ENCODE assay signal across 8 cellular contexts in the genomic region with DNA sequence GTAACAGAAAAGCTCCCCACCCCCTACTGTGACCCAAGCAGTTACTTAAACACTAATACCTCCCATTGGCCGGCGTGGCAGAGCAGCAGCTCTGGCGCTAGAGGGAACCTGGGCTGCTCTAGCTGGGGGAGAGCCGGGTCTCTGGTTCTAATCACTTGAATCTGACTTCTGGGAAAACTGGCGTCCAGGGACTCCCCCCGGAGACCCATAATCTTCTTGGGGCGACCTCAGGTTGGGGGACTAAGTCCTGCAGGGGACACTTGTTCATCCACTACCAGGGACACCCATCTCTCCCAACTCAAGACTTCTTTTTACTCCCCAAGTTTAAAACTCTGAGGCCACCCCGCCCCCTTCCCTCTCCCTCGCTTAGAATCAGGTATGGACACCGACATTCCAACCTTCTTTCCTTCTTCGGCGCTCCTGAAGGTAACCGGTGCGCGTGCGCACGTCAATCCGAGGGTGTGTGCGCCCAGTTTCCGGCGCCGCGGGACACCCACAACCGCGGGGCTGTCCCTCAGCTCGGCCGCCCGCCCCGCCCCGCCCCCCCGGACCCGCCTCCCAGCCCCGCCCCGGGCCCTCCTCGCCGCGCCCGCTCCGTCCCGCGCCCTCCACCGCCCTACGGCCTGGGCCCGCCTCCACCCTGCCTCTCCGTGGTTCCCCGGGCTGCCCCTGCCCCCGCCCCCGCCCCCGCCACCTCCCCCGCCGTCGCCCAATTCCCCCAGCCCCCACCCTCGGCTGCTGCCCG. TPM values are rescaled to one million over a fixed set of nuclear protein-coding genes. Genes with fewer than 3 reads are reported as not detected.
A peak's percentile ranks its signal among the peaks of the same experiment; 100 is the strongest.
DNase-seq lines count a peak whose midpoint lies in the region; ATAC-seq, FAIRE-seq and TF ChIP-seq lines count a peak whose summit lies in the region.

A gene with protein sequence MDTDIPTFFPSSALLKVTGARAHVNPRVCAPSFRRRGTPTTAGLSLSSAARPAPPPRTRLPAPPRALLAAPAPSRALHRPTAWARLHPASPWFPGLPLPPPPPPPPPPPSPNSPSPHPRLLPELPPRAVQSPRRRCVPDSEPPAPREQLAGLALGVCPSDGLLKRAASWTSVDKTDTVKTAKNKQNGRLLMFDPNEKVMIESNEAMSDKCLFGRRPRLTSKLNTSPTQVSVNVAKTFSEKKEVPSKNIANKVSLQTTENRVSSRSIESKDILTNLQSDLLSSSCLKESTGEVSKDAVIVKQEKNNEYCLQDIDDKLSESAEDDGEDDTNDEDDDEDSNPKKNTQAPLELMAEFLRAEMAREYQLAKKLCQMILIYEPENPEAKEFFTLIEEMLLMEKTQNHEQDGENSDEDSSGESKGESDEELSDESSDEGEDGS (plus strand): TSS at position 75 of the 745 bp plus-strand sequence. CDS start 304 bp downstream, at position 379.

- H3K27ac ChIP-seq in right cardiac atrium (ENCODE audit: low read length): peak within 1 kb of the TSS; percentile 6

- intact Hi-C loops in right cardiac atrium (cut with DNase I): no loop called here

- H3K27me3 Mint-ChIP-seq in HFFc6 (ENCODE audit: insufficient read depth): peaks cover 5% of the 10 kb centered on the region

- peak within 1 kb of the TSS; percentile 88 for H3K4me3 Mint-ChIP-seq in HFFc6

- H3K9me3 Mint-ChIP-seq in HFFc6: no peaks in the 10 kb centered on the region

- no peaks in the 10 kb centered on the region for H3K36me3 Mint-ChIP-seq in HFFc6 (ENCODE audit: low read depth)

- no peaks in the 10 kb centered on the region for H3K9me3 ChIP-seq in right cardiac atrium (ENCODE audit: control insufficient read depth, low read length)

- no peak for TF ChIP-seq CTCF in HFFc6 (IDR thresholded peaks at IDR 0.05)

- H3K27me3 ChIP-seq in right cardiac atrium (ENCODE audit: control insufficient read depth, insufficient read depth): no peaks in the 10 kb centered on the region

- no peaks in the 10 kb centered on the region for H3K4me1 ChIP-seq in right cardiac atrium (ENCODE audit: control insufficient read depth, insufficient read depth, low read length)

- no peak for FAIRE-seq in urothelium cell line (lab: Jason Lieb, UNC)

- H3K4me1 Mint-ChIP-seq in HFFc6 (ENCODE audit: low read depth): peaks cover 7% of the 10 kb centered on the region; the same call in 1 of the 2 replicates

- 2% methylated on average over 54 of the region's 54 CpGs for WGBS in right cardiac atrium

- peak within 1 kb of the TSS; percentile 94 for H3K4me3 ChIP-seq in right cardiac atrium (ENCODE audit: low read length)

- DNase-seq in GM03348 (ENCODE audit: low spot score) (peak; percentile 95), HFFc6 (peak; percentile 11), NCI-H1105 (lab: John Stamatoyannopoulos, UW) (peak; percentile 77), T-helper 1 cell (peak; percentile 42 to 76 (median 59)), amygdala (lab: John Stamatoyannopoulos, UW) (peak in 54 of 56 donors; percentile 5 to 83 (median 61)), right cardiac atrium (peak; percentile 77 to 91 (median 91)), putamen (ENCODE audit: low spot score) (peak; percentile 74), urothelium cell line (ENCODE audit: low spot score) (peak; percentile 96)

- H3K27ac Mint-ChIP-seq in HFFc6: no peak within 1 kb of the TSS

- peak; percentile 98 to 99 for ATAC-seq in right cardiac atrium

RNA-seq across cellular contexts. Expression of the gene that starts here (rescaled TPM):
- not detected for total RNA-seq in HFFc6 (2021; fragmentation: NEBNext Ultra II Directional; extraction: Animal tissue kit (Norgen Biotek cat#: 25700))
- 1 to 10 TPM in 3 of 4 donors, not detected in 1; 1.7 to 5.2 (median 2.9) TPM for total RNA-seq in right cardiac atrium
- 4.1 TPM for polyA plus RNA-seq in right cardiac atrium

Comparison
In these comparisons a context has a peak if more than half of its experiments do, and no peak if none do; other contexts are left out.
1. Peak in every context shown above with its lines: DNase-seq, ATAC-seq, H3K4me3 ChIP-seq and H3K27ac ChIP-seq.
2. Peak in DNase-seq in HFFc6; RNA of the gene not detected or under 1 TPM.
3. DNase-seq: peak in every context shown above with its lines; median percentile 96 in urothelium cell line; 95 in GM03348; 91 in right cardiac atrium; 77 in NCI-H1105; 74 in putamen; 61 in amygdala; 59 in T-helper 1 cell; 11 in HFFc6.